Comparison of ENCODE assay signal across 7 cellular contexts in genomic region chr11:34345012-34345804, GRCh38. TPM values are rescaled to one million over a fixed set of nuclear protein-coding genes. Genes with fewer than 3 reads are reported as not detected.
A peak's percentile ranks its signal among the peaks of the same experiment; 100 is the strongest.
DNase-seq lines count a peak whose midpoint lies in the region; ATAC-seq, FAIRE-seq and TF ChIP-seq lines count a peak whose summit lies in the region.

No MANE protein-coding gene starts in this region.

- no peaks in the 10 kb centered on the region for H3K9me3 ChIP-seq in fibroblast of lung (ENCODE audit: control insufficient read depth, insufficient read depth, low read depth, low read length)
- H3K9me3 ChIP-seq in tibial artery, result no peaks in the 10 kb centered on the region

- peaks cover 0 to 4% (median 0%) of the 10 kb centered on the region in 5 donors for H3K27me3 Mint-ChIP-seq in naive thymus-derived CD8-positive, alpha-beta T cell

- no peak overlapping the region for H3K9ac ChIP-seq in fibroblast of lung (ENCODE audit: insufficient read depth, low read length)

- no peak overlapping the region for H3K4me3 Mint-ChIP-seq in naive thymus-derived CD8-positive, alpha-beta T cell

- H3K4me3 ChIP-seq in fibroblast of lung (replicated peaks in 1 of 4; ENCODE audit: control extremely low read depth in 1 of 4, insufficient read depth in 1 of 4, low read depth in 3 of 4, low read length in 4 of 4) (no peak overlapping the region), tibial artery (no peak overlapping the region)

- H3K27me3 ChIP-seq in fibroblast of lung (ENCODE audit: control insufficient read depth, insufficient read depth, low read length) (no peaks in the 10 kb centered on the region), tibial artery (no peaks in the 10 kb centered on the region)

- peak overlapping the region; percentile 60 for H3K4me2 ChIP-seq in fibroblast of lung (ENCODE audit: extremely low read depth, insufficient read depth, low read length)

- POLR2A ChIA-PET in naive thymus-derived CD8-positive, alpha-beta T cell (lab: Charles Lee), result no interaction called here

- intact Hi-C loops in tibial artery (cut with DNase I; ENCODE audit: low total_unique reads), result no loop called here

- DNase-seq in H54 (ENCODE audit: insufficient read length, low spot score) (peak; percentile 64), NCI-H524 (lab: John Stamatoyannopoulos, UW) (peak; percentile 91 to 95), fibroblast of lung (ENCODE audit: low read depth in 2 of 2) (peak; percentile 73 to 96), tibial artery (peak in 1 of 2 donors; percentile 40)
- no peak for DNase-seq in stimulated activated CD4-positive, alpha-beta T cell treated with anti-CD3 and anti-CD28 coated beads, Interleukin-4, amount 100 ng/mL, for 4 hours
- no peak for DNase-seq in naive thymus-derived CD8-positive, alpha-beta T cell

- no peak for FAIRE-seq in H54 (lab: Jason Lieb, UNC)

- peaks cover 0 to 2% (median 0%) of the 10 kb centered on the region in 3 donors for H3K36me3 Mint-ChIP-seq in naive thymus-derived CD8-positive, alpha-beta T cell

- H2AFZ ChIP-seq in fibroblast of lung (ENCODE audit: low read length), result no peak overlapping the region

- H3K4me1 Mint-ChIP-seq in naive thymus-derived CD8-positive, alpha-beta T cell, result peaks cover 0 to 4% (median 1%) of the 10 kb centered on the region in 4 donors

- H3K4me1 ChIP-seq in fibroblast of lung (ENCODE audit: control insufficient read depth, extremely low read depth, insufficient read depth, low read length) (peaks cover 33% of the 10 kb centered on the region), tibial artery (peaks cover 0 to 99% (median 56%) of the 10 kb centered on the region in 4 donors)

- peak overlapping the region in 1 of 10 donors; percentile 19 for H3K27ac Mint-ChIP-seq in naive thymus-derived CD8-positive, alpha-beta T cell

- no peaks in the 10 kb centered on the region for H4K20me1 ChIP-seq in fibroblast of lung (ENCODE audit: control insufficient read depth, extremely low read depth, insufficient read depth, low read length)

- TF ChIP-seq POLR2A in H54 (IDR thresholded peaks at IDR 0.05; ENCODE audit: low read depth, low read length), result no peak

- no peaks in the 10 kb centered on the region for H3K9me3 Mint-ChIP-seq in naive thymus-derived CD8-positive, alpha-beta T cell

- H3K36me3 ChIP-seq in fibroblast of lung (ENCODE audit: control insufficient read depth, insufficient read depth, low read length), result no peaks in the 10 kb centered on the region
- no peaks in the 10 kb centered on the region for H3K36me3 ChIP-seq in tibial artery

- peak overlapping the region; percentile 27 for H3K27ac ChIP-seq in fibroblast of lung (ENCODE audit: insufficient read depth, low read length)
- H3K27ac ChIP-seq in tibial artery, result peak overlapping the region; percentile 81 to 90

- no peaks in the 10 kb centered on the region for H3K79me2 ChIP-seq in fibroblast of lung (ENCODE audit: control insufficient read depth, insufficient read depth, low read length)

- ATAC-seq in GM21367 (IDR thresholded peaks at IDR 0.05; ENCODE audit: unreplicated experiment), result no peak
- ATAC-seq in naive thymus-derived CD8-positive, alpha-beta T cell, result no peak

- TF ChIP-seq CTCF in fibroblast of lung (conservative IDR thresholded peaks at IDR 0.05 in 1 of 2, IDR thresholded peaks at IDR 0.05 in 1 of 2; ENCODE audit: low read depth in 1 of 2, low read length in 2 of 2) (no peak), tibial artery (IDR thresholded peaks at IDR 0.05) (no peak)

RNA-seq across cellular contexts. Expression of gene ABTB2, which starts 12.6 kb away (rescaled TPM):
- total RNA-seq in fibroblast of lung, result 2.8 and 5.8 TPM in 2 replicates
- 1.0 and 3.3 TPM in 2 replicates for polyA plus RNA-seq in fibroblast of lung
- polyA plus RNA-seq in fibroblast of lung (2012), result 0.84 and 3.5 TPM in 2 replicates
- polyA minus RNA-seq in fibroblast of lung (ENCODE audit: low replicate concordance), result 0.82 and 6.5 TPM in 2 replicates
- total RNA-seq in naive thymus-derived CD8-positive, alpha-beta T cell, result under 1 TPM; 0.69 to 0.81 TPM
- under 1 TPM in 1 of 3 donors, not detected in 2; 0.05 TPM for polyA plus RNA-seq in naive thymus-derived CD8-positive, alpha-beta T cell

Comparison
In these comparisons a context has a peak if more than half of its experiments do, and no peak if none do; other contexts are left out.
1. DNase-seq: peak in H54 (single experiment), NCI-H524 (2 of 2) and fibroblast of lung (2 of 2); none in stimulated activated CD4-positive, alpha-beta T cell treated with anti-CD3 and anti-CD28 coated beads, Interleukin-4, amount 100 ng/mL, for 4 hours (0 of 2) and naive thymus-derived CD8-positive, alpha-beta T cell (0 of 10).